Comparison of ENCODE assay signal across 1 cellular context in the genomic region with DNA sequence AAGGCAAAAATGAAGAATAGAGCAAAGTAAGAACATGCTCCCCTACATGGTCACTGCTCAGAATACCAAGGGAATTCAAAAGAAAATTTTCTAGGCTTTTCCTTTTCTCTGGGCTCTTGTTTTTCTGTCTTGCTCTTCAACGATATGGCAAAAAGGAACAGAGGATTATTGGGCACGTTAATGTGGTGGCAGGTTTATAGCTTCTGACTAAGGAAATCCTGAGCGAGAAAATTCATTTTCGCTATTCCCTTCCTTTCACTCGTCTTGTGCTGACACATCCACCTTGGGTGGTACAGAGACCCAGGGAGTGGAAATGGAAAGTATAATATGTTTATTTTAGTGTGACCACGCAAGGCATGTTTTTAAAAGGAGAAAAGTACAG.
TF ChIP-seq lines count a peak whose summit lies in the region.

No MANE protein-coding gene starts in this region.

TF ChIP-seq in GM12878, 131 proteins besides CTCF, POLR2A, EP300 and RAD21:
- TF ChIP-seq, protein P1, sequence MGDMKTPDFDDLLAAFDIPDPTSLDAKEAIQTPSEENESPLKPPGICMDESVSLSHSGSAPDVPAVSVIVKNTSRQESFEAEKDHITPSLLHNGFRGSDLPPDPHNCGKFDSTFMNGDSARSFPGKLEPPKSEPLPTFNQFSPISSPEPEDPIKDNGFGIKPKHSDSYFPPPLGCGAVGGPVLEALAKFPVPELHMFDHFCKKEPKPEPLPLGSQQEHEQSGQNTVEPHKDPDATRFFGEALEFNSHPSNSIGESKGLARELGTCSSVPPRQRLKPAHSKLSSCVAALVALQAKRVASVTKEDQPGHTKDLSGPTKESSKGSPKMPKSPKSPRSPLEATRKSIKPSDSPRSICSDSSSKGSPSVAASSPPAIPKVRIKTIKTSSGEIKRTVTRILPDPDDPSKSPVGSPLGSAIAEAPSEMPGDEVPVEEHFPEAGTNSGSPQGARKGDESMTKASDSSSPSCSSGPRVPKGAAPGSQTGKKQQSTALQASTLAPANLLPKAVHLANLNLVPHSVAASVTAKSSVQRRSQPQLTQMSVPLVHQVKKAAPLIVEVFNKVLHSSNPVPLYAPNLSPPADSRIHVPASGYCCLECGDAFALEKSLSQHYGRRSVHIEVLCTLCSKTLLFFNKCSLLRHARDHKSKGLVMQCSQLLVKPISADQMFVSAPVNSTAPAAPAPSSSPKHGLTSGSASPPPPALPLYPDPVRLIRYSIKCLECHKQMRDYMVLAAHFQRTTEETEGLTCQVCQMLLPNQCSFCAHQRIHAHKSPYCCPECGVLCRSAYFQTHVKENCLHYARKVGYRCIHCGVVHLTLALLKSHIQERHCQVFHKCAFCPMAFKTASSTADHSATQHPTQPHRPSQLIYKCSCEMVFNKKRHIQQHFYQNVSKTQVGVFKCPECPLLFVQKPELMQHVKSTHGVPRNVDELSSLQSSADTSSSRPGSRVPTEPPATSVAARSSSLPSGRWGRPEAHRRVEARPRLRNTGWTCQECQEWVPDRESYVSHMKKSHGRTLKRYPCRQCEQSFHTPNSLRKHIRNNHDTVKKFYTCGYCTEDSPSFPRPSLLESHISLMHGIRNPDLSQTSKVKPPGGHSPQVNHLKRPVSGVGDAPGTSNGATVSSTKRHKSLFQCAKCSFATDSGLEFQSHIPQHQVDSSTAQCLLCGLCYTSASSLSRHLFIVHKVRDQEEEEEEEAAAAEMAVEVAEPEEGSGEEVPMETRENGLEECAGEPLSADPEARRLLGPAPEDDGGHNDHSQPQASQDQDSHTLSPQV (IDR thresholded peaks at IDR 0.05): no peak
- TF ChIP-seq MYB (IDR thresholded peaks at IDR 0.05; ENCODE audit: borderline replicate concordance, low read depth, low read length) (no peak), KDM1A (IDR thresholded peaks at IDR 0.05; ENCODE audit: borderline replicate concordance) (no peak), TCF7 (IDR thresholded peaks at IDR 0.05; ENCODE audit: borderline replicate concordance) (no peak), CEBPB (IDR thresholded peaks at IDR 0.05; ENCODE audit: borderline replicate concordance in 1 of 2, low read depth in 2 of 2, low read length in 2 of 2) (no peak), HDAC2 (IDR thresholded peaks at IDR 0.05) (no peak)
- TF ChIP-seq, protein P2, sequence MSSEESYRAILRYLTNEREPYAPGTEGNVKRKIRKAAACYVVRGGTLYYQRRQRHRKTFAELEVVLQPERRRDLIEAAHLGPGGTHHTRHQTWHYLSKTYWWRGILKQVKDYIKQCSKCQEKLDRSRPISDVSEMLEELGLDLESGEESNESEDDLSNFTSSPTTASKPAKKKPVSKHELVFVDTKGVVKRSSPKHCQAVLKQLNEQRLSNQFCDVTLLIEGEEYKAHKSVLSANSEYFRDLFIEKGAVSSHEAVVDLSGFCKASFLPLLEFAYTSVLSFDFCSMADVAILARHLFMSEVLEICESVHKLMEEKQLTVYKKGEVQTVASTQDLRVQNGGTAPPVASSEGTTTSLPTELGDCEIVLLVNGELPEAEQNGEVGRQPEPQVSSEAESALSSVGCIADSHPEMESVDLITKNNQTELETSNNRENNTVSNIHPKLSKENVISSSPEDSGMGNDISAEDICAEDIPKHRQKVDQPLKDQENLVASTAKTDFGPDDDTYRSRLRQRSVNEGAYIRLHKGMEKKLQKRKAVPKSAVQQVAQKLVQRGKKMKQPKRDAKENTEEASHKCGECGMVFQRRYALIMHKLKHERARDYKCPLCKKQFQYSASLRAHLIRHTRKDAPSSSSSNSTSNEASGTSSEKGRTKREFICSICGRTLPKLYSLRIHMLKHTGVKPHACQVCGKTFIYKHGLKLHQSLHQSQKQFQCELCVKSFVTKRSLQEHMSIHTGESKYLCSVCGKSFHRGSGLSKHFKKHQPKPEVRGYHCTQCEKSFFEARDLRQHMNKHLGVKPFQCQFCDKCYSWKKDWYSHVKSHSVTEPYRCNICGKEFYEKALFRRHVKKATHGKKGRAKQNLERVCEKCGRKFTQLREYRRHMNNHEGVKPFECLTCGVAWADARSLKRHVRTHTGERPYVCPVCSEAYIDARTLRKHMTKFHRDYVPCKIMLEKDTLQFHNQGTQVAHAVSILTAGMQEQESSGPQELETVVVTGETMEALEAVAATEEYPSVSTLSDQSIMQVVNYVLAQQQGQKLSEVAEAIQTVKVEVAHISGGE (CRISPR knock-in tag; IDR thresholded peaks at IDR 0.05): no peak
- TF ChIP-seq, protein P3, sequence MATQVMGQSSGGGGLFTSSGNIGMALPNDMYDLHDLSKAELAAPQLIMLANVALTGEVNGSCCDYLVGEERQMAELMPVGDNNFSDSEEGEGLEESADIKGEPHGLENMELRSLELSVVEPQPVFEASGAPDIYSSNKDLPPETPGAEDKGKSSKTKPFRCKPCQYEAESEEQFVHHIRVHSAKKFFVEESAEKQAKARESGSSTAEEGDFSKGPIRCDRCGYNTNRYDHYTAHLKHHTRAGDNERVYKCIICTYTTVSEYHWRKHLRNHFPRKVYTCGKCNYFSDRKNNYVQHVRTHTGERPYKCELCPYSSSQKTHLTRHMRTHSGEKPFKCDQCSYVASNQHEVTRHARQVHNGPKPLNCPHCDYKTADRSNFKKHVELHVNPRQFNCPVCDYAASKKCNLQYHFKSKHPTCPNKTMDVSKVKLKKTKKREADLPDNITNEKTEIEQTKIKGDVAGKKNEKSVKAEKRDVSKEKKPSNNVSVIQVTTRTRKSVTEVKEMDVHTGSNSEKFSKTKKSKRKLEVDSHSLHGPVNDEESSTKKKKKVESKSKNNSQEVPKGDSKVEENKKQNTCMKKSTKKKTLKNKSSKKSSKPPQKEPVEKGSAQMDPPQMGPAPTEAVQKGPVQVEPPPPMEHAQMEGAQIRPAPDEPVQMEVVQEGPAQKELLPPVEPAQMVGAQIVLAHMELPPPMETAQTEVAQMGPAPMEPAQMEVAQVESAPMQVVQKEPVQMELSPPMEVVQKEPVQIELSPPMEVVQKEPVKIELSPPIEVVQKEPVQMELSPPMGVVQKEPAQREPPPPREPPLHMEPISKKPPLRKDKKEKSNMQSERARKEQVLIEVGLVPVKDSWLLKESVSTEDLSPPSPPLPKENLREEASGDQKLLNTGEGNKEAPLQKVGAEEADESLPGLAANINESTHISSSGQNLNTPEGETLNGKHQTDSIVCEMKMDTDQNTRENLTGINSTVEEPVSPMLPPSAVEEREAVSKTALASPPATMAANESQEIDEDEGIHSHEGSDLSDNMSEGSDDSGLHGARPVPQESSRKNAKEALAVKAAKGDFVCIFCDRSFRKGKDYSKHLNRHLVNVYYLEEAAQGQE (IDR thresholded peaks at IDR 0.05; ENCODE audit: low read depth, low read length): no peak
- TF ChIP-seq, protein P4, sequence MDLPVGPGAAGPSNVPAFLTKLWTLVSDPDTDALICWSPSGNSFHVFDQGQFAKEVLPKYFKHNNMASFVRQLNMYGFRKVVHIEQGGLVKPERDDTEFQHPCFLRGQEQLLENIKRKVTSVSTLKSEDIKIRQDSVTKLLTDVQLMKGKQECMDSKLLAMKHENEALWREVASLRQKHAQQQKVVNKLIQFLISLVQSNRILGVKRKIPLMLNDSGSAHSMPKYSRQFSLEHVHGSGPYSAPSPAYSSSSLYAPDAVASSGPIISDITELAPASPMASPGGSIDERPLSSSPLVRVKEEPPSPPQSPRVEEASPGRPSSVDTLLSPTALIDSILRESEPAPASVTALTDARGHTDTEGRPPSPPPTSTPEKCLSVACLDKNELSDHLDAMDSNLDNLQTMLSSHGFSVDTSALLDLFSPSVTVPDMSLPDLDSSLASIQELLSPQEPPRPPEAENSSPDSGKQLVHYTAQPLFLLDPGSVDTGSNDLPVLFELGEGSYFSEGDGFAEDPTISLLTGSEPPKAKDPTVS (IDR thresholded peaks at IDR 0.05; ENCODE audit: low read depth, low read length): no peak
